ENCODE assay signal across 27 cellular contexts in the genomic region with DNA sequence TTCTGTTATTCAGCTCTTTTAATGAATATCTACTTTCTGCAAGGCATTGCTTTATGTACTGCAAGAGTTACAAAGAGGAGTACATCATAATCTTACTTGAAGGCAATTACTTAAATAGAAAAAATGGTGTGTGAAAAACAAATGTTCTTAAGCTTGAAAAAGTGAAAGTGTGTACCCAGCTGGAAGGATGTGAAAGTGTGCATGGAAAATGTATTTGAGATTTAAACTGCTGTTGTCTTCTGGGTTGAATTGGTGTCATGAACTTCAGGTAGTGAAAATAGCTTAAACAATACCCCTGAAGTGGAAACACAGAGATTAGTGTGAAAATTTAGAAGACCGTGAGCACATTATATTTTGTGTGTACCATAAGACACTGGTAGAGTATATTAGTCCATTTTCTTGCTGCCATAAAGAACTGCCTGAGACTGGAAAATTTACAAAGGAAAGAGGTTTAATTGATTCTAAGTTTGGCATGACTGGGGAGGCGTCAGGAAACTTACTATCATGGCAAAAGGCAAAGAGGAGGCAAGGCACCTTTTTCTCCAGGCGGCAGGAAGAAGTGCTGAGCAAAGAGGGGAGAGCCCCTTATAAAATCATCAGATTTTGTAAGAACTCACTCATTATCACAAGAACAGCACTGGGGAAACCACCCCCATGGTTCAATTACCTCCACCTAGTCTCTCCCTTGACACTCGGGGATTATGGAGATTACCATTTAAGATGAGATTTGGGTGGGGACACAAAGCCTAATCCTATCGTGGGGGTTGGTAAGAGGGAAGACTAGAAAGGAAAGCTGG. TPM values are rescaled to one million over a fixed set of nuclear protein-coding genes. Genes with fewer than 3 reads are reported as not detected.
A peak's percentile ranks its signal among the peaks of the same experiment; 100 is the strongest.
DNase-seq lines count a peak whose midpoint lies in the region; ATAC-seq and TF ChIP-seq lines count a peak whose summit lies in the region.
"Had no signal": no experiment of that assay in that cellular context is flagged by ENCODE, and none has a peak within 500 bp of the region (broad histone marks: within the 10 kb centered on the region; RNA-seq: fewer than 3 reads in every experiment).

No MANE protein-coding gene starts in this region.

- H3K36me3 ChIP-seq in MM.1S (replicated peaks; ENCODE audit: insufficient read depth, low read length) (no peaks in the 10 kb centered on the region), smooth muscle cell (ENCODE audit: low read depth) (no peaks in the 10 kb centered on the region)
- H3K36me3 ChIP-seq: BE2C, lower lobe of right lung, ovary, thoracic aorta had no signal

- H3K4me3 Mint-ChIP-seq in activated T-cell treated with anti-CD3 and anti-CD28 coated beads, Interleukin-2, amount 50 U/mL, for 72 hours, result peak overlapping the region; percentile 6 to 7
- no peak overlapping the region for H3K4me3 Mint-ChIP-seq in activated naive CD8-positive, alpha-beta T cell treated with anti-CD3 and anti-CD28 coated beads, Interleukin-2, amount 10 ng/mL, durations not matched to agents 7 days and 5 days
- H3K4me3 Mint-ChIP-seq in WTC11, result no peak overlapping the region

- no peak for TF ChIP-seq CTCF in MM.1S (IDR thresholded peaks at IDR 0.05; ENCODE audit: low read length)
- no peak for TF ChIP-seq CTCF in WTC11 (IDR thresholded peaks at IDR 0.05)
- no peak for TF ChIP-seq CTCF in smooth muscle cell (IDR thresholded peaks at IDR 0.05; ENCODE audit: borderline replicate concordance, insufficient read depth, poor library complexity, severe bottlenecking)

- ATAC-seq in activated T-cell treated with anti-CD3 and anti-CD28 coated beads, Interleukin-2, amount 50 U/mL, for 72 hours (replicated peaks in 1 of 2), result no peak
- ATAC-seq in activated naive CD8-positive, alpha-beta T cell treated with anti-CD3 and anti-CD28 coated beads, Interleukin-2, amount 10 ng/mL, durations not matched to agents 7 days and 5 days (ENCODE audit: low read depth), result no peak
- no peak for ATAC-seq in WTC11

- peaks cover 1 to 2% of the 10 kb centered on the region in 2 donors for H3K9me3 Mint-ChIP-seq in activated T-cell treated with anti-CD3 and anti-CD28 coated beads, Interleukin-2, amount 50 U/mL, for 72 hours
- peaks cover 5% of the 10 kb centered on the region for H3K9me3 Mint-ChIP-seq in activated naive CD8-positive, alpha-beta T cell treated with anti-CD3 and anti-CD28 coated beads, Interleukin-2, amount 10 ng/mL, durations not matched to agents 7 days and 5 days
- H3K9me3 Mint-ChIP-seq in WTC11, result peaks cover 10% of the 10 kb centered on the region

- no peaks in the 10 kb centered on the region for H3K79me2 ChIP-seq in MM.1S (ENCODE audit: low read length)
- H3K79me2 ChIP-seq in smooth muscle cell (ENCODE audit: low read depth), result no peaks in the 10 kb centered on the region

- CTCF ChIA-PET in WTC11 (lab: Charles Lee), result no interaction called here
- CTCF ChIA-PET in HEK293T (lab: Yijun Ruan, JAX), result no interaction called here

- POLR2A ChIA-PET in activated naive CD8-positive, alpha-beta T cell treated with anti-CD3 and anti-CD28 coated beads, Interleukin-2, amount 10 ng/mL, durations not matched to agents 7 days and 5 days (lab: Charles Lee), result no interaction called here
- POLR2A ChIA-PET in WTC11 (lab: Charles Lee) (no interaction called here), HEK293T (lab: Yijun Ruan, JAX) (no interaction called here)

- peaks cover 15% of the 10 kb centered on the region for H3K4me1 ChIP-seq in MM.1S (ENCODE audit: low read length)
- H3K4me1 ChIP-seq in smooth muscle cell (ENCODE audit: low read depth), result no peaks in the 10 kb centered on the region
- H3K4me1 ChIP-seq: BE2C had no signal

- H3K27ac Mint-ChIP-seq in activated T-cell treated with anti-CD3 and anti-CD28 coated beads, Interleukin-2, amount 50 U/mL, for 72 hours, result peak overlapping the region; percentile 30
- peak overlapping the region; percentile 8 for H3K27ac Mint-ChIP-seq in activated naive CD8-positive, alpha-beta T cell treated with anti-CD3 and anti-CD28 coated beads, Interleukin-2, amount 10 ng/mL, durations not matched to agents 7 days and 5 days
- no peak overlapping the region for H3K27ac Mint-ChIP-seq in WTC11

- peaks cover 20% of the 10 kb centered on the region for H3K4me1 Mint-ChIP-seq in activated T-cell treated with anti-CD3 and anti-CD28 coated beads, Interleukin-2, amount 50 U/mL, for 72 hours (ENCODE audit: low read depth)
- H3K4me1 Mint-ChIP-seq in activated naive CD8-positive, alpha-beta T cell treated with anti-CD3 and anti-CD28 coated beads, Interleukin-2, amount 10 ng/mL, durations not matched to agents 7 days and 5 days, result peaks cover 2% of the 10 kb centered on the region
- peaks cover 5% of the 10 kb centered on the region; the same call in 1 of the 2 replicates for H3K4me1 Mint-ChIP-seq in WTC11

- no peaks in the 10 kb centered on the region for H3K9me2 ChIP-seq in MM.1S (replicated peaks; ENCODE audit: insufficient read depth, low read length)

- H3F3A ChIP-seq in MM.1S (ENCODE audit: insufficient read depth, low read length), result peaks cover 4% of the 10 kb centered on the region; the same call in 1 of the 2 replicates
- no peaks in the 10 kb centered on the region for H3F3A ChIP-seq in smooth muscle cell (ENCODE audit: low read depth)

- H3K27me3 ChIP-seq in MM.1S (replicated peaks; ENCODE audit: insufficient read depth, low read length) (no peaks in the 10 kb centered on the region), smooth muscle cell (ENCODE audit: low read depth) (no peaks in the 10 kb centered on the region)
- H3K27me3 ChIP-seq: BE2C, ovary had no signal

- no peak overlapping the region for H3K27ac ChIP-seq in MM.1S (ENCODE audit: low read length)
- no peak overlapping the region for H3K27ac ChIP-seq in smooth muscle cell (ENCODE audit: low read depth)
- H3K27ac ChIP-seq: coronary artery, epithelial cell of prostate, lower lobe of right lung, ovary, thoracic aorta had no signal

- no peak overlapping the region for H3K9ac ChIP-seq in MM.1S (ENCODE audit: low read length)
- H3K9ac ChIP-seq in smooth muscle cell (ENCODE audit: low read depth), result no peak overlapping the region

- H4K20me1 ChIP-seq in MM.1S (ENCODE audit: insufficient read depth, low read length) (no peaks in the 10 kb centered on the region), smooth muscle cell (ENCODE audit: low read depth) (no peaks in the 10 kb centered on the region)

- no peaks in the 10 kb centered on the region for H3K27me3 Mint-ChIP-seq in activated T-cell treated with anti-CD3 and anti-CD28 coated beads, Interleukin-2, amount 50 U/mL, for 72 hours (ENCODE audit: low read depth)
- no peaks in the 10 kb centered on the region for H3K27me3 Mint-ChIP-seq in activated naive CD8-positive, alpha-beta T cell treated with anti-CD3 and anti-CD28 coated beads, Interleukin-2, amount 10 ng/mL, durations not matched to agents 7 days and 5 days
- no peaks in the 10 kb centered on the region for H3K27me3 Mint-ChIP-seq in WTC11 (ENCODE audit: low read depth)

- no peak overlapping the region for H3K4me3 ChIP-seq in MM.1S (ENCODE audit: low read length)
- H3K4me3 ChIP-seq in smooth muscle cell, result no peak overlapping the region
- H3K4me3 ChIP-seq: coronary artery, lower lobe of right lung, ovary, thoracic aorta had no signal

- H2AFZ ChIP-seq in MM.1S (ENCODE audit: low read length) (no peak overlapping the region), smooth muscle cell (ENCODE audit: low read depth) (no peak overlapping the region)

- WGBS in smooth muscle cell (ENCODE audit: low lambda C conversion rate), result 74% methylated on average over 5 of the region's 5 CpGs

- no peaks in the 10 kb centered on the region for H3K36me3 Mint-ChIP-seq in activated T-cell treated with anti-CD3 and anti-CD28 coated beads, Interleukin-2, amount 50 U/mL, for 72 hours (ENCODE audit: insufficient read depth in 2 of 2)
- H3K36me3 Mint-ChIP-seq in activated naive CD8-positive, alpha-beta T cell treated with anti-CD3 and anti-CD28 coated beads, Interleukin-2, amount 10 ng/mL, durations not matched to agents 7 days and 5 days, result peaks cover 4% of the 10 kb centered on the region
- no peaks in the 10 kb centered on the region for H3K36me3 Mint-ChIP-seq in WTC11

- no peaks in the 10 kb centered on the region for H3K9me3 ChIP-seq in MM.1S (replicated peaks; ENCODE audit: insufficient read depth, low read length)
- no peaks in the 10 kb centered on the region for H3K9me3 ChIP-seq in smooth muscle cell (replicated peaks; ENCODE audit: low read depth)
- H3K9me3 ChIP-seq: BE2C, lower lobe of right lung, ovary, thoracic aorta had no signal

- DNase-seq in activated T-cell treated with anti-CD3 and anti-CD28 coated beads, Interleukin-2, amount 50 U/mL, for 72 hours, result no peak
- no peak for DNase-seq in activated T-cell treated with anti-CD3 and anti-CD28 coated beads for 4 hours
- peak; percentile 23 for DNase-seq in MM.1S
- DNase-seq in activated naive CD8-positive, alpha-beta T cell treated with anti-CD3 and anti-CD28 coated beads, Interleukin-2, amount 10 ng/mL, durations not matched to agents 7 days and 5 days, result no peak
- no peak for DNase-seq in WTC11 (ENCODE audit: low spot score)
- no peak for DNase-seq in smooth muscle cell (lab: John Stamatoyannopoulos, UW; ENCODE audit: unreplicated experiment)
- no peak for DNase-seq in HEK293T (ENCODE audit: extremely low spot score)
- DNase-seq: ACHN; activated CD4-positive, alpha-beta T cell treated with anti-CD3 and anti-CD28 coated beads for 48 hours; activated CD8-positive, alpha-beta memory T cell treated with anti-CD3 and anti-CD28 coated beads, Interleukin-2, amount 50 U/mL, for 4 hours; BE2C; caudate nucleus; effector memory CD4-positive, alpha-beta T cell; hypothalamus; Karpas-422; lower lobe of right lung; NCI-H1436 treated with DMSO at 0.1 percent for 48 hours; NCI-H345; NCI-H69; ovary; SHP77 treated with DMSO at 0.1 percent for 48 hours; stimulated activated naive CD4-positive, alpha-beta T cell treated with Interleukin-2 at 50 U/mL for 16 hours; T-helper 9 cell had no signal

- H3K4me2 ChIP-seq in MM.1S (ENCODE audit: low read depth, low read length), result no peak overlapping the region
- H3K4me2 ChIP-seq in smooth muscle cell, result no peak overlapping the region

TF ChIP-seq in WTC11, 78 proteins besides CTCF, POLR2A, EP300 and RAD21 (continues in another document):
- TF ChIP-seq TEAD4 (CRISPR knock-in tag; IDR thresholded peaks at IDR 0.05) (no peak), ZNF263 (CRISPR knock-in tag; IDR thresholded peaks at IDR 0.05; ENCODE audit: low read depth) (no peak), RELA (CRISPR knock-in tag; IDR thresholded peaks at IDR 0.05; ENCODE audit: borderline replicate concordance) (no peak), PRRX2 (CRISPR knock-in tag; IDR thresholded peaks at IDR 0.05) (no peak)

TF ChIP-seq in HEK293T, 16 proteins besides CTCF, POLR2A, EP300 and RAD21 (continues in another document):
- TF ChIP-seq BHLHE40 (IDR thresholded peaks at IDR 0.05; ENCODE audit: borderline replicate concordance) (no peak), ZNF384 (IDR thresholded peaks at IDR 0.05) (no peak), NFRKB (IDR thresholded peaks at IDR 0.05) (no peak), ELF4 (IDR thresholded peaks at IDR 0.05) (no peak), SP1 (IDR thresholded peaks at IDR 0.05) (no peak)

RNA-seq across cellular contexts. Expression of a gene that starts 38.8 kb away (rescaled TPM):
- total RNA-seq in activated T-cell treated with anti-CD3 and anti-CD28 coated beads, Interleukin-2, amount 50 U/mL, for 72 hours, result under 1 TPM in 1 of 2 donors, not detected in 1; 0.12 TPM
- total RNA-seq in activated naive CD8-positive, alpha-beta T cell treated with anti-CD3 and anti-CD28 coated beads, Interleukin-2, amount 10 ng/mL, durations not matched to agents 7 days and 5 days, result under 1 TPM in 1 of 2 experiments, not detected in 1; 0.06 TPM
- total RNA-seq in WTC11 (2021), result 0.39 to 0.53 TPM (median 0.44 TPM) in 3 replicates
- 0.27 and 0.58 TPM in 2 replicates for total RNA-seq in smooth muscle cell
- polyA plus RNA-seq in smooth muscle cell, result 0.17 and 0.53 TPM in 2 replicates
- total RNA-seq: skeletal muscle tissue had no signal

Comparison
In these comparisons a context has a peak if more than half of its experiments do, and no peak if none do; other contexts are left out.
1. H3K4me3 Mint-ChIP-seq: peak in activated T-cell treated with anti-CD3 and anti-CD28 coated beads, Interleukin-2, amount 50 U/mL, for 72 hours (2 of 2); none in activated naive CD8-positive, alpha-beta T cell treated with anti-CD3 and anti-CD28 coated beads, Interleukin-2, amount 10 ng/mL, durations not matched to agents 7 days and 5 days (single experiment) and WTC11 (single experiment).